In genomic region chr12:64890873-64891468, GRCh38 we compare ENCODE assay signal across 9 cellular contexts.
DNase-seq lines count a peak whose midpoint lies in the region; ATAC-seq and TF ChIP-seq lines count a peak whose summit lies in the region.
"Had no signal": no experiment of that assay in that cellular context is flagged by ENCODE, and none has a peak within 500 bp of the region (broad histone marks: within the 10 kb centered on the region; RNA-seq: fewer than 3 reads in every experiment).

No MANE protein-coding gene starts in this region.

- peak; percentile 65 to 89 (median 83) for TF ChIP-seq CTCF in heart right ventricle (IDR thresholded peaks at IDR 0.05)
- TF ChIP-seq CTCF in sigmoid colon (IDR thresholded peaks at IDR 0.05) = peak; percentile 66 to 78 (median 72)

- no peak for TF ChIP-seq EP300 in sigmoid colon (IDR thresholded peaks at IDR 0.05)

- 51 to 60% methylated on average over 6 of the region's 6 CpGs for WGBS in heart right ventricle, 2 donors
- WGBS in sigmoid colon, 2 donors = 40 to 54% methylated on average over 6 of the region's 6 CpGs

- H3K36me3 Mint-ChIP-seq in activated T-helper 17 cell treated with anti-CD3 and anti-CD28 coated beads, Interleukin-2, amount 50 U/mL, for 72 hours (ENCODE audit: low read depth) = no peaks in the 10 kb centered on the region

- peaks cover 0 to 21% (median 13%) of the 10 kb centered on the region in 7 donors for H3K27me3 ChIP-seq in heart right ventricle
- H3K27me3 ChIP-seq in sigmoid colon = no peaks in the 10 kb centered on the region

- peaks cover 27% of the 10 kb centered on the region for H3K27me3 Mint-ChIP-seq in activated T-helper 17 cell treated with anti-CD3 and anti-CD28 coated beads, Interleukin-2, amount 50 U/mL, for 72 hours

- no peaks in the 10 kb centered on the region for H3K4me1 Mint-ChIP-seq in activated T-helper 17 cell treated with anti-CD3 and anti-CD28 coated beads, Interleukin-2, amount 50 U/mL, for 72 hours

- H3K4me1 ChIP-seq in heart right ventricle (no peaks in the 10 kb centered on the region), sigmoid colon (no peaks in the 10 kb centered on the region)

- intact Hi-C loops in Right ventricle myocardium inferior (cut with DNase I) = loop anchor here (5.0 kb wide), 5 partner anchors 216 to 1216 kb away; partner anchors contain the start of gene WIF1
- intact Hi-C loops in cardiac septum (cut with DNase I) = loop anchor here (5.0 kb wide), 3 partner anchors 216 to 341 kb away; partner anchors contain the start of gene WIF1
- intact Hi-C loops in heart right ventricle (cut with DNase I) = loop anchor here in 9 of 10 donors (1.0 to 10.0 kb wide), 15 partner anchors 214 to 1971 kb away; partner anchors contain the start of gene WIF1 (in 5 of the 9)
- intact Hi-C loops in sigmoid colon (cut with DNase I) = loop anchor here (2.0 to 5.0 kb wide), 4 partner anchors 232 to 1216 kb away; no protein-coding TSS in a partner anchor

- ATAC-seq in Right ventricle myocardium inferior = peak; percentile 67
- peak; percentile 66 for ATAC-seq in HG03045 (IDR thresholded peaks at IDR 0.05; ENCODE audit: unreplicated experiment)
- ATAC-seq in activated T-helper 17 cell treated with anti-CD3 and anti-CD28 coated beads, Interleukin-2, amount 50 U/mL, for 72 hours (replicated peaks) = peak; percentile 43
- peak in 7 of 8 donors; percentile 41 to 69 (median 63) for ATAC-seq in heart right ventricle
- ATAC-seq in GM18909 (IDR thresholded peaks at IDR 0.05; ENCODE audit: poor library complexity, unreplicated experiment) = no peak

- TF ChIP-seq POLR2A in sigmoid colon (IDR thresholded peaks at IDR 0.05) = no peak

- H3K36me3 ChIP-seq in heart right ventricle (no peaks in the 10 kb centered on the region), sigmoid colon (no peaks in the 10 kb centered on the region)

- H3K9me3 ChIP-seq in heart right ventricle (no peaks in the 10 kb centered on the region), sigmoid colon (no peaks in the 10 kb centered on the region)

- no peak for DNase-seq in Right ventricle myocardium inferior (ENCODE audit: missing footprints)
- no peak for DNase-seq in cardiac septum (ENCODE audit: low spot score)
- DNase-seq in NCI-H345 (lab: John Stamatoyannopoulos, UW) = peak; percentile 71
- DNase-seq in heart right ventricle = no peak
- no peak for DNase-seq in sigmoid colon

- no peak overlapping the region for H3K27ac ChIP-seq in heart right ventricle
- H3K27ac ChIP-seq in sigmoid colon = no peak overlapping the region

- no peak overlapping the region for H3K4me3 ChIP-seq in heart right ventricle
- H3K4me3 ChIP-seq in sigmoid colon = no peak overlapping the region

- H3K4me3 Mint-ChIP-seq in activated T-helper 17 cell treated with anti-CD3 and anti-CD28 coated beads, Interleukin-2, amount 50 U/mL, for 72 hours = no peak overlapping the region
- H3K4me3 Mint-ChIP-seq: dendritic cell treated with granulocyte-macrophage colony-stimulating factor and Interleukin-4, amounts not matched to agents 40 ng/mL and 50 ng/mL, for 4 days had no signal

- H3K27ac Mint-ChIP-seq in activated T-helper 17 cell treated with anti-CD3 and anti-CD28 coated beads, Interleukin-2, amount 50 U/mL, for 72 hours = no peak overlapping the region
- H3K27ac Mint-ChIP-seq: dendritic cell treated with granulocyte-macrophage colony-stimulating factor and Interleukin-4, amounts not matched to agents 40 ng/mL and 50 ng/mL, for 4 days had no signal

- H3K9me3 Mint-ChIP-seq in activated T-helper 17 cell treated with anti-CD3 and anti-CD28 coated beads, Interleukin-2, amount 50 U/mL, for 72 hours = no peaks in the 10 kb centered on the region
- H3K9me3 Mint-ChIP-seq: dendritic cell treated with granulocyte-macrophage colony-stimulating factor and Interleukin-4, amounts not matched to agents 40 ng/mL and 50 ng/mL, for 4 days had no signal
